In the genomic region with DNA sequence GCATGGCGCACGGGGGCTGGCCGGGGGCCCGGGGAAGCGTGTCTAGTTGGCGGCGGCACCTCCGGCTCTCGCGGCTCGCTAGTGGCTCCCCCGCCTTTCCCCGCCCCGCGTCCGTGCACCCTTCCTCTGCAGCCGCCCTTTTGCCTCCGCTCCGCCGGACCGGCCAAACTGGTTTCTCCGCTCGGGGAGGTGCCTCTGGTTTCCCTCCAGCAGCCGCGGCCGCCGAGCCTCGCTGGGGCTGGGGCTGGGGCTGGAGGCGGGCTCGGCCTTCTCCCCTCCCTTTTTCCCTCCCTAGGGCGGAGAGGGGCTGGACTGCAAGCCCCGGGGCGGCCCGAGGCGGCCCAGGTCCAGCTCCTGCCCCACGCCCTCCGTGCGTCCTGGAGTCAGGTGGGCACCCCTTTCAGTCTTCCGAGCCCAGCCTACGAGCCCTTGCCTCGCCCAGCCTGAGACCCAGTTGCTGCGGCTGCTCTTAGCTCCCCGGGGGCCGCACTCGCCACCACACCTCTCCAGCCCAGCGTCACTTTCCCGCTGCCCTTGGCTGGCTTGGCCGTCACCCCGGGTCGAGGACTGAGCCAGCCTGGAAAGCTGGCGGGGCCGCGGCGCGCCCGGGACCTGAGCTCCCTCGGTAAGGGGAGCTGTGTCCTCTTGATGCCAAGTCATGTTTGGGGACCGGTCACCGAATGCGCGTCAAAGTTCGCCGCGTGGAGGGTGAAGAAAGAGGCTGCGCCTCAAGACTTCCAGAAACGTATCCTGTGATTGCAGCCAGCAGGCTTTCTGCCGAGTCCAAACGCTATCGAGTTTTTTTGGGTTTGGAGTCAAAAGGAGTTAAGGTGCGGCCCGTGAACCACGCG, we compare ENCODE assay signal across 1 cellular context.
TF ChIP-seq lines count a peak whose summit lies in the region.

A gene (minus strand): TSS at position 197 of the 851 bp plus-strand sequence. CDS start 71,508 bp downstream, outside the sequence.

TF ChIP-seq in HepG2, 621 proteins besides CTCF, POLR2A, EP300 and RAD21 (continued from another document and continues in another):
- TF ChIP-seq, protein P1, sequence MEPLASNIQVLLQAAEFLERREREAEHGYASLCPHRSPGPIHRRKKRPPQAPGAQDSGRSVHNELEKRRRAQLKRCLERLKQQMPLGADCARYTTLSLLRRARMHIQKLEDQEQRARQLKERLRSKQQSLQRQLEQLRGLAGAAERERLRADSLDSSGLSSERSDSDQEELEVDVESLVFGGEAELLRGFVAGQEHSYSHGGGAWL (CRISPR knock-in tag; IDR thresholded peaks at IDR 0.05): 0 out of 2 replicates have a peak, but pooled peaks have one; percentile 48
- TF ChIP-seq RARA (CRISPR knock-in tag; IDR thresholded peaks at IDR 0.05) (no peak), NFIB (CRISPR knock-in tag; IDR thresholded peaks at IDR 0.05; ENCODE audit: borderline replicate concordance) (no peak), SIN3A (IDR thresholded peaks at IDR 0.05; ENCODE audit: borderline replicate concordance, low read depth, low read length) (no peak), ZNF296 (CRISPR knock-in tag; conservative IDR thresholded peaks at IDR 0.05) (no peak), YEATS4 (CRISPR knock-in tag; IDR thresholded peaks at IDR 0.05; ENCODE audit: borderline replicate concordance) (no peak; the same call in 1 of the 2 replicates), CHCHD3 (CRISPR knock-in tag; IDR thresholded peaks at IDR 0.05) (0 out of 2 replicates have a peak, but pooled peaks have one; percentile 27), MTF1 (CRISPR knock-in tag; IDR thresholded peaks at IDR 0.05) (no peak), SMC3 (IDR thresholded peaks at IDR 0.05; ENCODE audit: low read length) (no peak), ZNF10 (CRISPR knock-in tag; IDR thresholded peaks at IDR 0.05; ENCODE audit: borderline replicate concordance, low read depth) (no peak), EEA1 (CRISPR knock-in tag; IDR thresholded peaks at IDR 0.05; ENCODE audit: borderline replicate concordance) (no peak), FOXP1 (IDR thresholded peaks at IDR 0.05) (no peak), FOXP1 (CRISPR knock-in tag; IDR thresholded peaks at IDR 0.05) (no peak), ZNF335 (CRISPR knock-in tag; IDR thresholded peaks at IDR 0.05) (no peak), ZNF616 (CRISPR knock-in tag; IDR thresholded peaks at IDR 0.05; ENCODE audit: low read depth) (no peak), MAZ (IDR thresholded peaks at IDR 0.05; ENCODE audit: borderline replicate concordance, low read depth, low read length) (no peak), MAZ (CRISPR knock-in tag; IDR thresholded peaks at IDR 0.05; ENCODE audit: low read depth) (peak; percentile 60; the same call in 1 of the 2 replicates), RFXANK (CRISPR knock-in tag; IDR thresholded peaks at IDR 0.05) (no peak), FOXA3 (CRISPR knock-in tag; IDR thresholded peaks at IDR 0.05) (no peak), NCOA5 (CRISPR knock-in tag; IDR thresholded peaks at IDR 0.05) (no peak), GTF3A (CRISPR knock-in tag; conservative IDR thresholded peaks at IDR 0.05) (0 out of 2 replicates have a peak, but pooled peaks have one; percentile 53), KDM1A (CRISPR knock-in tag; IDR thresholded peaks at IDR 0.05) (no peak), HDAC2 (CRISPR knock-in tag; IDR thresholded peaks at IDR 0.05) (no peak), ZNF468 (CRISPR knock-in tag; IDR thresholded peaks at IDR 0.05) (0 out of 2 replicates have a peak, but pooled peaks have one; percentile 18), MIER3 (CRISPR knock-in tag; IDR thresholded peaks at IDR 0.05; ENCODE audit: borderline replicate concordance) (no peak), ZNF136 (CRISPR knock-in tag; IDR thresholded peaks at IDR 0.05; ENCODE audit: low read depth) (no peak; the same call in 1 of the 2 replicates), ZNF678 (CRISPR knock-in tag; IDR thresholded peaks at IDR 0.05) (no peak), ZC3H13 (CRISPR knock-in tag; IDR thresholded peaks at IDR 0.05) (0 out of 2 replicates have a peak, but pooled peaks have one; percentile 34), SALL2 (CRISPR knock-in tag; IDR thresholded peaks at IDR 0.05) (no peak), NFKBIZ (CRISPR knock-in tag; IDR thresholded peaks at IDR 0.05) (no peak), HOXA7 (CRISPR knock-in tag; IDR thresholded peaks at IDR 0.05) (no peak), PHF5A (CRISPR knock-in tag; IDR thresholded peaks at IDR 0.05; ENCODE audit: low read depth, unreplicated experiment) (no peak), HMG20A (CRISPR knock-in tag; IDR thresholded peaks at IDR 0.05; ENCODE audit: borderline replicate concordance) (no peak), ARNT (IDR thresholded peaks at IDR 0.05) (no peak), NFE2L2 (IDR thresholded peaks at IDR 0.05; ENCODE audit: low read length) (no peak), ZNF879 (CRISPR knock-in tag; IDR thresholded peaks at IDR 0.05) (no peak), FOSL1 (CRISPR knock-in tag; IDR thresholded peaks at IDR 0.05; ENCODE audit: borderline replicate concordance) (0 out of 2 replicates have a peak, but pooled peaks have one; percentile 34), ZNF768 (CRISPR knock-in tag; IDR thresholded peaks at IDR 0.05) (peak; percentile 42; the same call in 1 of the 2 replicates), KAT2B (IDR thresholded peaks at IDR 0.05; ENCODE audit: borderline replicate concordance, low read depth, low read length) (no peak), TCF7L2 (IDR thresholded peaks at IDR 0.05; ENCODE audit: low read depth, low read length) (no peak), FOXM1 (CRISPR knock-in tag; IDR thresholded peaks at IDR 0.05) (no peak), SRSF4 (IDR thresholded peaks at IDR 0.05; ENCODE audit: low read depth, low read length, poor library complexity, severe bottlenecking) (no peak), ZNF224 (CRISPR knock-in tag; IDR thresholded peaks at IDR 0.05) (peak; percentile 61; the same call in 1 of the 2 replicates)
- TF ChIP-seq, protein P2, sequence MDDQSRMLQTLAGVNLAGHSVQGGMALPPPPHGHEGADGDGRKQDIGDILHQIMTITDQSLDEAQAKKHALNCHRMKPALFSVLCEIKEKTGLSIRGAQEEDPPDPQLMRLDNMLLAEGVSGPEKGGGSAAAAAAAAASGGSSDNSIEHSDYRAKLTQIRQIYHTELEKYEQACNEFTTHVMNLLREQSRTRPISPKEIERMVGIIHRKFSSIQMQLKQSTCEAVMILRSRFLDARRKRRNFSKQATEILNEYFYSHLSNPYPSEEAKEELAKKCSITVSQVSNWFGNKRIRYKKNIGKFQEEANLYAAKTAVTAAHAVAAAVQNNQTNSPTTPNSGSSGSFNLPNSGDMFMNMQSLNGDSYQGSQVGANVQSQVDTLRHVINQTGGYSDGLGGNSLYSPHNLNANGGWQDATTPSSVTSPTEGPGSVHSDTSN (CRISPR knock-in tag; IDR thresholded peaks at IDR 0.05; ENCODE audit: borderline replicate concordance): no peak
- TF ChIP-seq, protein P3, sequence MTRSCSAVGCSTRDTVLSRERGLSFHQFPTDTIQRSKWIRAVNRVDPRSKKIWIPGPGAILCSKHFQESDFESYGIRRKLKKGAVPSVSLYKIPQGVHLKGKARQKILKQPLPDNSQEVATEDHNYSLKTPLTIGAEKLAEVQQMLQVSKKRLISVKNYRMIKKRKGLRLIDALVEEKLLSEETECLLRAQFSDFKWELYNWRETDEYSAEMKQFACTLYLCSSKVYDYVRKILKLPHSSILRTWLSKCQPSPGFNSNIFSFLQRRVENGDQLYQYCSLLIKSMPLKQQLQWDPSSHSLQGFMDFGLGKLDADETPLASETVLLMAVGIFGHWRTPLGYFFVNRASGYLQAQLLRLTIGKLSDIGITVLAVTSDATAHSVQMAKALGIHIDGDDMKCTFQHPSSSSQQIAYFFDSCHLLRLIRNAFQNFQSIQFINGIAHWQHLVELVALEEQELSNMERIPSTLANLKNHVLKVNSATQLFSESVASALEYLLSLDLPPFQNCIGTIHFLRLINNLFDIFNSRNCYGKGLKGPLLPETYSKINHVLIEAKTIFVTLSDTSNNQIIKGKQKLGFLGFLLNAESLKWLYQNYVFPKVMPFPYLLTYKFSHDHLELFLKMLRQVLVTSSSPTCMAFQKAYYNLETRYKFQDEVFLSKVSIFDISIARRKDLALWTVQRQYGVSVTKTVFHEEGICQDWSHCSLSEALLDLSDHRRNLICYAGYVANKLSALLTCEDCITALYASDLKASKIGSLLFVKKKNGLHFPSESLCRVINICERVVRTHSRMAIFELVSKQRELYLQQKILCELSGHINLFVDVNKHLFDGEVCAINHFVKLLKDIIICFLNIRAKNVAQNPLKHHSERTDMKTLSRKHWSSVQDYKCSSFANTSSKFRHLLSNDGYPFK (CRISPR knock-in tag; IDR thresholded peaks at IDR 0.05; ENCODE audit: borderline replicate concordance): no peak
- TF ChIP-seq, protein P4, sequence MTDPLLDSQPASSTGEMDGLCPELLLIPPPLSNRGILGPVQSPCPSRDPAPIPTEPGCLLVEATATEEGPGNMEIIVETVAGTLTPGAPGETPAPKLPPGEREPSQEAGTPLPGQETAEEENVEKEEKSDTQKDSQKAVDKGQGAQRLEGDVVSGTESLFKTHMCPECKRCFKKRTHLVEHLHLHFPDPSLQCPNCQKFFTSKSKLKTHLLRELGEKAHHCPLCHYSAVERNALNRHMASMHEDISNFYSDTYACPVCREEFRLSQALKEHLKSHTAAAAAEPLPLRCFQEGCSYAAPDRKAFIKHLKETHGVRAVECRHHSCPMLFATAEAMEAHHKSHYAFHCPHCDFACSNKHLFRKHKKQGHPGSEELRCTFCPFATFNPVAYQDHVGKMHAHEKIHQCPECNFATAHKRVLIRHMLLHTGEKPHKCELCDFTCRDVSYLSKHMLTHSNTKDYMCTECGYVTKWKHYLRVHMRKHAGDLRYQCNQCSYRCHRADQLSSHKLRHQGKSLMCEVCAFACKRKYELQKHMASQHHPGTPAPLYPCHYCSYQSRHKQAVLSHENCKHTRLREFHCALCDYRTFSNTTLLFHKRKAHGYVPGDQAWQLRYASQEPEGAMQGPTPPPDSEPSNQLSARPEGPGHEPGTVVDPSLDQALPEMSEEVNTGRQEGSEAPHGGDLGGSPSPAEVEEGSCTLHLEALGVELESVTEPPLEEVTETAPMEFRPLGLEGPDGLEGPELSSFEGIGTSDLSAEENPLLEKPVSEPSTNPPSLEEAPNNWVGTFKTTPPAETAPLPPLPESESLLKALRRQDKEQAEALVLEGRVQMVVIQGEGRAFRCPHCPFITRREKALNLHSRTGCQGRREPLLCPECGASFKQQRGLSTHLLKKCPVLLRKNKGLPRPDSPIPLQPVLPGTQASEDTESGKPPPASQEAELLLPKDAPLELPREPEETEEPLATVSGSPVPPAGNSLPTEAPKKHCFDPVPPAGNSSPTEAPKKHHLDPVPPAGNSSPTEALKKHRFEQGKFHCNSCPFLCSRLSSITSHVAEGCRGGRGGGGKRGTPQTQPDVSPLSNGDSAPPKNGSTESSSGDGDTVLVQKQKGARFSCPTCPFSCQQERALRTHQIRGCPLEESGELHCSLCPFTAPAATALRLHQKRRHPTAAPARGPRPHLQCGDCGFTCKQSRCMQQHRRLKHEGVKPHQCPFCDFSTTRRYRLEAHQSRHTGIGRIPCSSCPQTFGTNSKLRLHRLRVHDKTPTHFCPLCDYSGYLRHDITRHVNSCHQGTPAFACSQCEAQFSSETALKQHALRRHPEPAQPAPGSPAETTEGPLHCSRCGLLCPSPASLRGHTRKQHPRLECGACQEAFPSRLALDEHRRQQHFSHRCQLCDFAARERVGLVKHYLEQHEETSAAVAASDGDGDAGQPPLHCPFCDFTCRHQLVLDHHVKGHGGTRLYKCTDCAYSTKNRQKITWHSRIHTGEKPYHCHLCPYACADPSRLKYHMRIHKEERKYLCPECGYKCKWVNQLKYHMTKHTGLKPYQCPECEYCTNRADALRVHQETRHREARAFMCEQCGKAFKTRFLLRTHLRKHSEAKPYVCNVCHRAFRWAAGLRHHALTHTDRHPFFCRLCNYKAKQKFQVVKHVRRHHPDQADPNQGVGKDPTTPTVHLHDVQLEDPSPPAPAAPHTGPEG (CRISPR knock-in tag; IDR thresholded peaks at IDR 0.05): no peak
- TF ChIP-seq, protein P5, sequence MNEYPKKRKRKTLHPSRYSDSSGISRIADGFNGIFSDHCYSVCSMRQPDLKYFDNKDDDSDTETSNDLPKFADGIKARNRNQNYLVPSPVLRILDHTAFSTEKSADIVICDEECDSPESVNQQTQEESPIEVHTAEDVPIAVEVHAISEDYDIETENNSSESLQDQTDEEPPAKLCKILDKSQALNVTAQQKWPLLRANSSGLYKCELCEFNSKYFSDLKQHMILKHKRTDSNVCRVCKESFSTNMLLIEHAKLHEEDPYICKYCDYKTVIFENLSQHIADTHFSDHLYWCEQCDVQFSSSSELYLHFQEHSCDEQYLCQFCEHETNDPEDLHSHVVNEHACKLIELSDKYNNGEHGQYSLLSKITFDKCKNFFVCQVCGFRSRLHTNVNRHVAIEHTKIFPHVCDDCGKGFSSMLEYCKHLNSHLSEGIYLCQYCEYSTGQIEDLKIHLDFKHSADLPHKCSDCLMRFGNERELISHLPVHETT (CRISPR knock-in tag; conservative IDR thresholded peaks at IDR 0.05): no peak
- TF ChIP-seq, protein P6, sequence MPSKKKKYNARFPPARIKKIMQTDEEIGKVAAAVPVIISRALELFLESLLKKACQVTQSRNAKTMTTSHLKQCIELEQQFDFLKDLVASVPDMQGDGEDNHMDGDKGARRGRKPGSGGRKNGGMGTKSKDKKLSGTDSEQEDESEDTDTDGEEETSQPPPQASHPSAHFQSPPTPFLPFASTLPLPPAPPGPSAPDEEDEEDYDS (CRISPR knock-in tag; IDR thresholded peaks at IDR 0.05): no peak
- TF ChIP-seq, protein P7, sequence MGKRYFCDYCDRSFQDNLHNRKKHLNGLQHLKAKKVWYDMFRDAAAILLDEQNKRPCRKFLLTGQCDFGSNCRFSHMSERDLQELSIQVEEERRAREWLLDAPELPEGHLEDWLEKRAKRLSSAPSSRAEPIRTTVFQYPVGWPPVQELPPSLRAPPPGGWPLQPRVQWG (CRISPR knock-in tag; IDR thresholded peaks at IDR 0.05; ENCODE audit: borderline replicate concordance, low read depth): no peak
- TF ChIP-seq, protein P8, sequence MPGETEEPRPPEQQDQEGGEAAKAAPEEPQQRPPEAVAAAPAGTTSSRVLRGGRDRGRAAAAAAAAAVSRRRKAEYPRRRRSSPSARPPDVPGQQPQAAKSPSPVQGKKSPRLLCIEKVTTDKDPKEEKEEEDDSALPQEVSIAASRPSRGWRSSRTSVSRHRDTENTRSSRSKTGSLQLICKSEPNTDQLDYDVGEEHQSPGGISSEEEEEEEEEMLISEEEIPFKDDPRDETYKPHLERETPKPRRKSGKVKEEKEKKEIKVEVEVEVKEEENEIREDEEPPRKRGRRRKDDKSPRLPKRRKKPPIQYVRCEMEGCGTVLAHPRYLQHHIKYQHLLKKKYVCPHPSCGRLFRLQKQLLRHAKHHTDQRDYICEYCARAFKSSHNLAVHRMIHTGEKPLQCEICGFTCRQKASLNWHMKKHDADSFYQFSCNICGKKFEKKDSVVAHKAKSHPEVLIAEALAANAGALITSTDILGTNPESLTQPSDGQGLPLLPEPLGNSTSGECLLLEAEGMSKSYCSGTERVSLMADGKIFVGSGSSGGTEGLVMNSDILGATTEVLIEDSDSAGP (CRISPR knock-in tag; IDR thresholded peaks at IDR 0.05; ENCODE audit: borderline replicate concordance): peak; percentile 47; the same call in 1 of the 2 replicates
